Comparison of ENCODE assay signal across 12 cellular contexts in the genomic region with DNA sequence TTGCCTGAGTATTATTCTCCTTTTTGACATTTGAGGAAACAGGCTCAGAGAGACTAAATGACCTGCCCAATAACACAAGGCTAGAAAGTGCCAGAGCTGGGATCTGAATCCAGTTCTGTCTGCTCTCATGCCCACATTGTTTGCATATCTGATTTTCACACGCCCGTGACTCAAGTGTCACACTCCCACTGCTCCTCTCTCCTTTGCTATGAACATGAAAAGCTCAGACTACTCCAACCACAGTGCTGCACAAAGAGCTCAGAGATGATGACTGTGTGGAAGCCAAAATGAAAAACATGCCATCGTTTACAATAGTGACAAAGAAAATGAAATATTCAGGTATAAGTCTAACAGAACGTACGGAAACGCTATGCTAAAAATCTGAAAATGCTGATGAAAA.
DNase-seq lines count a peak whose midpoint lies in the region; ATAC-seq, FAIRE-seq and TF ChIP-seq lines count a peak whose summit lies in the region.
"Had no signal": no experiment of that assay in that cellular context is flagged by ENCODE, and none has a peak within 500 bp of the region (broad histone marks: within the 10 kb centered on the region; RNA-seq: fewer than 3 reads in every experiment).

No MANE protein-coding gene starts in this region.

- no peaks in the 10 kb centered on the region for H3K9me3 ChIP-seq in kidney (ENCODE audit: control insufficient read depth in 1 of 2, low read length in 2 of 2)
- H3K9me3 ChIP-seq: testis had no signal

- H3K36me3 Mint-ChIP-seq in activated naive CD4-positive, alpha-beta T cell treated with anti-CD3 and anti-CD28 coated beads, Interleukin-2, amount 10 ng/mL, durations not matched to agents 7 days and 5 days, result peaks cover 53% of the 10 kb centered on the region

- no peak overlapping the region for H3K9ac ChIP-seq in kidney (ENCODE audit: low read length in 2 of 2)

- peaks cover 62% of the 10 kb centered on the region for H3K4me1 Mint-ChIP-seq in activated naive CD4-positive, alpha-beta T cell treated with anti-CD3 and anti-CD28 coated beads, Interleukin-2, amount 10 ng/mL, durations not matched to agents 7 days and 5 days

- no peak overlapping the region for H3K4me3 Mint-ChIP-seq in activated naive CD4-positive, alpha-beta T cell treated with anti-CD3 and anti-CD28 coated beads, Interleukin-2, amount 10 ng/mL, durations not matched to agents 7 days and 5 days
- H3K4me3 Mint-ChIP-seq: activated naive CD8-positive, alpha-beta T cell treated with anti-CD3 and anti-CD28 coated beads, Interleukin-2, amount 10 ng/mL, durations not matched to agents 7 days and 5 days; nephron progenitor cell had no signal

- no peak overlapping the region for H3K27ac ChIP-seq in kidney (ENCODE audit: low read depth in 2 of 2, low read length in 2 of 2)

- peaks cover 0 to 4% of the 10 kb centered on the region in 2 donors for H3K36me3 ChIP-seq in kidney (ENCODE audit: control insufficient read depth in 1 of 2, insufficient read depth in 2 of 2, low read length in 2 of 2)

- H3K27ac Mint-ChIP-seq in activated naive CD4-positive, alpha-beta T cell treated with anti-CD3 and anti-CD28 coated beads, Interleukin-2, amount 10 ng/mL, durations not matched to agents 7 days and 5 days, result peak overlapping the region; percentile 3
- H3K27ac Mint-ChIP-seq: activated naive CD8-positive, alpha-beta T cell treated with anti-CD3 and anti-CD28 coated beads, Interleukin-2, amount 10 ng/mL, durations not matched to agents 7 days and 5 days; nephron progenitor cell had no signal

- no peaks in the 10 kb centered on the region for H3K27me3 Mint-ChIP-seq in activated naive CD4-positive, alpha-beta T cell treated with anti-CD3 and anti-CD28 coated beads, Interleukin-2, amount 10 ng/mL, durations not matched to agents 7 days and 5 days
- H3K27me3 Mint-ChIP-seq: activated naive CD8-positive, alpha-beta T cell treated with anti-CD3 and anti-CD28 coated beads, Interleukin-2, amount 10 ng/mL, durations not matched to agents 7 days and 5 days had no signal

- no peaks in the 10 kb centered on the region for H3K9me3 Mint-ChIP-seq in activated naive CD4-positive, alpha-beta T cell treated with anti-CD3 and anti-CD28 coated beads, Interleukin-2, amount 10 ng/mL, durations not matched to agents 7 days and 5 days
- H3K9me3 Mint-ChIP-seq: activated naive CD8-positive, alpha-beta T cell treated with anti-CD3 and anti-CD28 coated beads, Interleukin-2, amount 10 ng/mL, durations not matched to agents 7 days and 5 days; nephron progenitor cell had no signal

- DNase-seq in DMS79 treated with DMSO at 0.1 percent for 48 hours (lab: John Stamatoyannopoulos, UW), result peak; percentile 64
- DNase-seq in LHCN-M2 (ENCODE audit: low read depth), result peak; percentile 51
- DNase-seq in activated naive CD4-positive, alpha-beta T cell treated with anti-CD3 and anti-CD28 coated beads, Interleukin-2, amount 10 ng/mL, durations not matched to agents 7 days and 5 days, result no peak
- DNase-seq in sciatic nerve (ENCODE audit: low spot score), result peak; percentile 8
- no peak for DNase-seq in HT-29 (ENCODE audit: low spot score)
- no peak for DNase-seq in NCI-H187 (lab: John Stamatoyannopoulos, UW)
- no peak for DNase-seq in cerebellar cortex (ENCODE audit: low spot score)
- DNase-seq in kidney, result no peak
- DNase-seq: activated naive CD8-positive, alpha-beta T cell treated with anti-CD3 and anti-CD28 coated beads, Interleukin-2, amount 10 ng/mL, durations not matched to agents 7 days and 5 days; DMS153; nephron progenitor cell; testis had no signal

- CTCF ChIA-PET in activated naive CD4-positive, alpha-beta T cell treated with anti-CD3 and anti-CD28 coated beads, Interleukin-2, amount 10 ng/mL, durations not matched to agents 7 days and 5 days (lab: Charles Lee), result interaction anchor here (1.0 to 1.8 kb wide), 3 partner anchors 27 to 109 kb away, joined by 3 to 7 read pairs (median 3); no protein-coding TSS in a partner anchor

- no peak for ATAC-seq in sciatic nerve

- no peak for TF ChIP-seq CTCF in kidney (IDR thresholded peaks at IDR 0.05; ENCODE audit: borderline replicate concordance, extremely low read depth, insufficient read depth)

- intact Hi-C loops in sciatic nerve (cut with DNase I) (no loop called here), kidney (cut with DNase I) (no loop called here)

- no peak for FAIRE-seq in kidney (lab: Jason Lieb, UNC)

- no peak overlapping the region for H3K4me3 ChIP-seq in kidney (ENCODE audit: low read length in 2 of 2)
- H3K4me3 ChIP-seq: testis had no signal

- peaks cover 0 to 8% of the 10 kb centered on the region in 2 donors for H3K4me1 ChIP-seq in kidney (ENCODE audit: control insufficient read depth in 1 of 2, insufficient read depth in 1 of 2, low read depth in 1 of 2, low read length in 2 of 2)

Comparison
In these comparisons a context has a peak if more than half of its experiments do, and no peak if none do; other contexts are left out.
1. DNase-seq: peak in DMS79 treated with DMSO at 0.1 percent for 48 hours (single experiment), LHCN-M2 (single experiment) and sciatic nerve (single experiment); none in activated naive CD4-positive, alpha-beta T cell treated with anti-CD3 and anti-CD28 coated beads, Interleukin-2, amount 10 ng/mL, durations not matched to agents 7 days and 5 days (single experiment), HT-29 (single experiment), NCI-H187 (0 of 2), cerebellar cortex (single experiment) and kidney (single experiment).